ENCODE assay signal across 12 cellular contexts in genomic region chr2:136376211-136376610, GRCh38.
DNase-seq lines count a peak whose midpoint lies in the region; ATAC-seq and TF ChIP-seq lines count a peak whose summit lies in the region.
"Had no signal": no experiment of that assay in that cellular context is flagged by ENCODE, and none has a peak within 500 bp of the region (broad histone marks: within the 10 kb centered on the region; RNA-seq: fewer than 3 reads in every experiment).

No MANE protein-coding gene starts in this region.

- H3K4me1 Mint-ChIP-seq in MCF 10A (ENCODE audit: insufficient read depth, unreplicated experiment) (peaks cover 23% of the 10 kb centered on the region), T-cell (peaks cover 38 to 54% (median 48%) of the 10 kb centered on the region in 3 donors)
- peaks cover 15 to 26% of the 10 kb centered on the region in 2 donors for H3K4me1 Mint-ChIP-seq in effector memory CD8-positive, alpha-beta T cell (ENCODE audit: low read depth in 2 of 2)

- no peak overlapping the region for H3K4me3 Mint-ChIP-seq in MCF 10A (ENCODE audit: unreplicated experiment)
- no peak overlapping the region for H3K4me3 Mint-ChIP-seq in T-cell
- H3K4me3 Mint-ChIP-seq in effector memory CD8-positive, alpha-beta T cell = peak overlapping the region in 1 of 2 donors; percentile 50

- H3K27me3 Mint-ChIP-seq in MCF 10A (ENCODE audit: insufficient read depth, unreplicated experiment) (no peaks in the 10 kb centered on the region), T-cell (no peaks in the 10 kb centered on the region)
- H3K27me3 Mint-ChIP-seq in effector memory CD8-positive, alpha-beta T cell = no peaks in the 10 kb centered on the region

- no peak overlapping the region for H3K4me3 ChIP-seq in breast epithelium

- no peaks in the 10 kb centered on the region for H3K27me3 ChIP-seq in breast epithelium

- ATAC-seq in T-cell (replicated peaks in 1 of 4) = peak in 3 of 4 experiments; percentile 27 to 60 (median 29)
- no peak for ATAC-seq in effector memory CD8-positive, alpha-beta T cell (replicated peaks)
- ATAC-seq in GM18870 (IDR thresholded peaks at IDR 0.05; ENCODE audit: unreplicated experiment) = no peak
- ATAC-seq: Panc1 had no signal

- H3K27ac Mint-ChIP-seq in MCF 10A (ENCODE audit: low read depth, unreplicated experiment) (peak overlapping the region; percentile 87), T-cell (peak overlapping the region; percentile 83 to 84)
- H3K27ac Mint-ChIP-seq in effector memory CD8-positive, alpha-beta T cell = peak overlapping the region; percentile 90 to 97

- intact Hi-C loops in MCF 10A (cut with micrococcal nuclease) = loop anchor here (5.0 kb wide), 3 partner anchors 259 to 1389 kb away; partner anchors contain the start of gene CXCR4
- intact Hi-C loops in breast epithelium (cut with DNase I; ENCODE audit: low total_unique reads) = no loop called here

- POLR2A ChIA-PET in MCF 10A (lab: Yijun Ruan, JAX) (interaction anchor here (1.1 kb wide), 1 partner anchor 390 kb away, joined by 3 read pairs; the partner anchor contains the start of gene DARS1), T-cell (lab: Charles Lee) (interaction anchor here in 1 of 2 donors (0.5 to 1.5 kb wide), 3 partner anchors 240 to 429 kb away, joined by 4 to 8 read pairs (median 7); no protein-coding TSS in a partner anchor)

- DNase-seq in MCF 10A (ENCODE audit: unreplicated experiment) (no peak), breast epithelium (ENCODE audit: low spot score in 2 of 2) (no peak), T-cell (peak in 10 of 34 experiments; percentile 6 to 46 (median 16)), C1 segment of cervical spinal cord (lab: John Stamatoyannopoulos, UW) (no peak), NCI-H187 (lab: John Stamatoyannopoulos, UW) (no peak)
- no peak for DNase-seq in effector memory CD8-positive, alpha-beta T cell
- DNase-seq in stimulated activated naive CD4-positive, alpha-beta T cell treated with Interleukin-2 at 50 U/mL for 16 hours (lab: John Stamatoyannopoulos, UW) = no peak
- DNase-seq: amygdala, midbrain, NCI-H2081 treated with DMSO at 0.1 percent for 48 hours had no signal

- H3K9me3 ChIP-seq in breast epithelium = no peaks in the 10 kb centered on the region

- H3K4me1 ChIP-seq in breast epithelium = no peaks in the 10 kb centered on the region

- CTCF ChIA-PET in MCF 10A (lab: Yijun Ruan, JAX) (interaction anchor here (0.5 to 11.2 kb wide), 16 partner anchors 10 to 579 kb away, joined by 3 to 241 read pairs (median 4); no protein-coding TSS in a partner anchor), T-cell (lab: Charles Lee) (interaction anchor here (0.6 to 14.1 kb wide), 7 partner anchors 8 to 462 kb away, joined by 3 to 287 read pairs (median 4); no protein-coding TSS in a partner anchor)

- no peak for TF ChIP-seq POLR2A in breast epithelium (IDR thresholded peaks at IDR 0.05)

- H3K9me3 Mint-ChIP-seq in MCF 10A (ENCODE audit: unreplicated experiment) (no peaks in the 10 kb centered on the region), T-cell (no peaks in the 10 kb centered on the region)
- no peaks in the 10 kb centered on the region for H3K9me3 Mint-ChIP-seq in effector memory CD8-positive, alpha-beta T cell

- H3K36me3 Mint-ChIP-seq in MCF 10A (ENCODE audit: insufficient read depth, unreplicated experiment) (no peaks in the 10 kb centered on the region), T-cell (no peaks in the 10 kb centered on the region)
- no peaks in the 10 kb centered on the region for H3K36me3 Mint-ChIP-seq in effector memory CD8-positive, alpha-beta T cell (ENCODE audit: insufficient read depth)

- TF ChIP-seq CTCF in MCF 10A (IDR thresholded peaks at IDR 0.05; ENCODE audit: unreplicated experiment) (no peak), breast epithelium (IDR thresholded peaks at IDR 0.05) (no peak)

- no peaks in the 10 kb centered on the region for H3K36me3 ChIP-seq in breast epithelium

- H3K27ac ChIP-seq in breast epithelium = no peak overlapping the region

- no TSS peak for BruUV-seq in MCF 10A (replicated peaks; lab: Mats Ljungman, UMichigan)

Comparison
In these comparisons a context has a peak if more than half of its experiments do, and no peak if none do; other contexts are left out.
1. ATAC-seq: peak in T-cell (3 of 4); none in effector memory CD8-positive, alpha-beta T cell (single experiment) and GM18870 (single experiment).
2. Peak in every context shown above with its lines, with median percentiles within 50 percentile points of each other: H3K27ac Mint-ChIP-seq.